20 cellular contexts compared by ENCODE assay signal in genomic region chr9:109868722-109869121, GRCh38.
A peak's percentile ranks its signal among the peaks of the same experiment; 100 is the strongest.
DNase-seq lines count a peak whose midpoint lies in the region; ATAC-seq and TF ChIP-seq lines count a peak whose summit lies in the region.
"Had no signal": no experiment of that assay in that cellular context is flagged by ENCODE, and none has a peak within 500 bp of the region (broad histone marks: within the 10 kb centered on the region; RNA-seq: fewer than 3 reads in every experiment).

No MANE protein-coding gene starts in this region.

- no peak overlapping the region for H3K9ac ChIP-seq in neural progenitor cell

- H3K79me2 ChIP-seq in neural progenitor cell (ENCODE audit: low read depth): no peaks in the 10 kb centered on the region

- peaks cover 5% of the 10 kb centered on the region for H3K9me3 Mint-ChIP-seq in mesothelial cell of epicardium
- H3K9me3 Mint-ChIP-seq in effector memory CD8-positive, alpha-beta T cell: no peaks in the 10 kb centered on the region
- no peaks in the 10 kb centered on the region for H3K9me3 Mint-ChIP-seq in neural progenitor cell
- H3K9me3 Mint-ChIP-seq: IgD-negative memory B cell had no signal

- H3K27me3 Mint-ChIP-seq in mesothelial cell of epicardium (ENCODE audit: low read depth) (no peaks in the 10 kb centered on the region), neural progenitor cell (ENCODE audit: insufficient read depth, low read depth) (no peaks in the 10 kb centered on the region)
- H3K27me3 Mint-ChIP-seq in effector memory CD8-positive, alpha-beta T cell: peaks cover 9 to 36% of the 10 kb centered on the region in 2 donors

- H3K27ac ChIP-seq in caudate nucleus (ENCODE audit: low read depth, low read length) (peak overlapping the region; percentile 93), cardiac muscle cell (peak overlapping the region; percentile 98), thoracic aorta (peak overlapping the region; percentile 8 to 32), neural progenitor cell (no peak overlapping the region)
- H3K27ac ChIP-seq: HL-60, RWPE1 had no signal

- H3K4me3 Mint-ChIP-seq in mesothelial cell of epicardium: no peak overlapping the region
- H3K4me3 Mint-ChIP-seq in effector memory CD8-positive, alpha-beta T cell: no peak overlapping the region
- H3K4me3 Mint-ChIP-seq in neural progenitor cell: no peak overlapping the region
- H3K4me3 Mint-ChIP-seq: IgD-negative memory B cell had no signal

- no peak for TF ChIP-seq CTCF in cardiac muscle cell (IDR thresholded peaks at IDR 0.05; ENCODE audit: low read depth, low read length)
- no peak for TF ChIP-seq CTCF in mesothelial cell of epicardium (IDR thresholded peaks at IDR 0.05; ENCODE audit: unreplicated experiment)
- TF ChIP-seq CTCF in thoracic aorta (IDR thresholded peaks at IDR 0.05): no peak
- TF ChIP-seq CTCF in neural progenitor cell (IDR thresholded peaks at IDR 0.05): no peak

- no peak for ATAC-seq in thoracic aorta (ENCODE audit: insufficient number of reproducible peaks, low FRiP score, low read depth)
- no peak for ATAC-seq in effector memory CD8-positive, alpha-beta T cell (replicated peaks)
- no peak for ATAC-seq in GM19328 (IDR thresholded peaks at IDR 0.05; ENCODE audit: unreplicated experiment)
- ATAC-seq: PC-3 had no signal

- H3K4me2 ChIP-seq in neural progenitor cell: no peak overlapping the region

- H3K36me3 ChIP-seq in cardiac muscle cell: peaks cover 2% of the 10 kb centered on the region
- no peaks in the 10 kb centered on the region for H3K36me3 ChIP-seq in thoracic aorta
- H3K36me3 ChIP-seq in neural progenitor cell: no peaks in the 10 kb centered on the region

- H3K36me3 Mint-ChIP-seq in mesothelial cell of epicardium: no peaks in the 10 kb centered on the region
- H3K36me3 Mint-ChIP-seq in effector memory CD8-positive, alpha-beta T cell (ENCODE audit: insufficient read depth): no peaks in the 10 kb centered on the region
- H3K36me3 Mint-ChIP-seq in neural progenitor cell: no peaks in the 10 kb centered on the region
- H3K36me3 Mint-ChIP-seq: CD14-positive monocyte, IgD-negative memory B cell had no signal

- no peaks in the 10 kb centered on the region for H3K9me3 ChIP-seq in cardiac muscle cell (ENCODE audit: low read depth)
- no peaks in the 10 kb centered on the region for H3K9me3 ChIP-seq in thoracic aorta
- no peaks in the 10 kb centered on the region for H3K9me3 ChIP-seq in neural progenitor cell (ENCODE audit: low read depth)

- no peak overlapping the region for H2AFZ ChIP-seq in neural progenitor cell (replicated peaks)

- no peaks in the 10 kb centered on the region for H4K20me1 ChIP-seq in neural progenitor cell (ENCODE audit: low read depth)

- peaks cover 51% of the 10 kb centered on the region for H3K4me1 ChIP-seq in cardiac muscle cell (ENCODE audit: low read depth)
- H3K4me1 ChIP-seq in thoracic aorta (ENCODE audit: control insufficient read depth in 1 of 2, low read depth in 2 of 2): peaks cover 10 to 32% of the 10 kb centered on the region in 2 donors
- peaks cover 9% of the 10 kb centered on the region for H3K4me1 ChIP-seq in neural progenitor cell

- H3K4me3 ChIP-seq in cardiac muscle cell (no peak overlapping the region), thoracic aorta (no peak overlapping the region), neural progenitor cell (no peak overlapping the region)

- no peaks in the 10 kb centered on the region for H3F3A ChIP-seq in neural progenitor cell (ENCODE audit: low read depth)

- H3K27ac Mint-ChIP-seq in mesothelial cell of epicardium (peak overlapping the region; percentile 60), neural progenitor cell (no peak overlapping the region)
- no peak overlapping the region for H3K27ac Mint-ChIP-seq in effector memory CD8-positive, alpha-beta T cell
- H3K27ac Mint-ChIP-seq: CD14-positive monocyte, IgD-negative memory B cell had no signal

- H3K4me1 Mint-ChIP-seq in mesothelial cell of epicardium: peaks cover 25% of the 10 kb centered on the region
- no peaks in the 10 kb centered on the region for H3K4me1 Mint-ChIP-seq in effector memory CD8-positive, alpha-beta T cell (ENCODE audit: low read depth in 2 of 2)
- H3K4me1 Mint-ChIP-seq in neural progenitor cell: peaks cover 20% of the 10 kb centered on the region

- H3K27me3 ChIP-seq in cardiac muscle cell: no peaks in the 10 kb centered on the region
- no peaks in the 10 kb centered on the region for H3K27me3 ChIP-seq in thoracic aorta (replicated peaks; ENCODE audit: insufficient read depth)
- no peaks in the 10 kb centered on the region for H3K27me3 ChIP-seq in neural progenitor cell

- peak in 2 of 61 donors; percentile 8 to 15 for DNase-seq in caudate nucleus (lab: John Stamatoyannopoulos, UW)
- DNase-seq in cardiac muscle cell (ENCODE audit: low read depth in 1 of 2, low spot score in 1 of 2): peak in 1 of 2 donors; percentile 73
- no peak for DNase-seq in mesothelial cell of epicardium (ENCODE audit: low spot score in 2 of 2, unreplicated experiment in 2 of 2)
- DNase-seq in thoracic aorta (ENCODE audit: low spot score): no peak
- DNase-seq in effector memory CD8-positive, alpha-beta T cell: no peak
- DNase-seq in neural progenitor cell (ENCODE audit: low spot score): no peak
- DNase-seq: AML-193, DMS 273 treated with DMSO at 0.1 percent for 48 hours, Kasumi-1, MM.1S, NCI-H1105, NCI-H1694, NCI-H510A treated with DMSO at 0.1 percent for 48 hours, NCI-H82, PC-3 had no signal
